20 cellular contexts compared by ENCODE assay signal in genomic region chr9:89864731-89865130, GRCh38.
DNase-seq lines count a peak whose midpoint lies in the region; ATAC-seq and TF ChIP-seq lines count a peak whose summit lies in the region.
"Had no signal": no experiment of that assay in that cellular context is flagged by ENCODE, and none has a peak within 500 bp of the region (broad histone marks: within the 10 kb centered on the region; RNA-seq: fewer than 3 reads in every experiment).

No MANE protein-coding gene starts in this region.

- peak; percentile 7 to 71 (median 50) for DNase-seq in NCI-H1417 (lab: John Stamatoyannopoulos, UW)
- no peak for DNase-seq in NCI-H1417 treated with DMSO at 0.1 percent for 48 hours (lab: John Stamatoyannopoulos, UW)
- DNase-seq in Peyer's patch: peak in 2 of 3 donors; percentile 11 to 15
- peak; percentile 29 for DNase-seq in myocyte (ENCODE audit: low read depth)
- DNase-seq in sigmoid colon: peak; percentile 32
- no peak for DNase-seq in NCI-H146 (lab: John Stamatoyannopoulos, UW)
- no peak for DNase-seq in HCEC 1CT
- DNase-seq: AML-193; CD4-positive, CD25-positive, alpha-beta regulatory T cell; DMS 273 treated with DMSO at 0.1 percent for 48 hours; DND-41; H9; NCI-H1105 treated with DMSO at 0.1 percent for 48 hours; NCI-H187 treated with DMSO at 0.1 percent for 48 hours; NCI-H446 treated with DMSO at 0.1 percent for 48 hours; Right ventricle myocardium superior had no signal

- ATAC-seq in HG02852 (IDR thresholded peaks at IDR 0.05; ENCODE audit: unreplicated experiment): no peak
- ATAC-seq: K562 had no signal

- no peak for TF ChIP-seq POLR2A in Peyer's patch (IDR thresholded peaks at IDR 0.05)
- TF ChIP-seq POLR2A in sigmoid colon (IDR thresholded peaks at IDR 0.05): no peak

- H3K4me3 ChIP-seq in Peyer's patch (no peak overlapping the region), sigmoid colon (no peak overlapping the region)
- H3K4me3 ChIP-seq: K562, SK-N-MC had no signal

- intact Hi-C loops in sigmoid colon (cut with DNase I): no loop called here

- TF ChIP-seq CTCF in Peyer's patch (IDR thresholded peaks at IDR 0.05): no peak
- no peak for TF ChIP-seq CTCF in sigmoid colon (IDR thresholded peaks at IDR 0.05)

- H3K27ac ChIP-seq in Peyer's patch (no peak overlapping the region), sigmoid colon (no peak overlapping the region)
- H3K27ac ChIP-seq: 22Rv1, SK-N-MC had no signal

- no peaks in the 10 kb centered on the region for H3K27me3 ChIP-seq in Peyer's patch
- no peaks in the 10 kb centered on the region for H3K27me3 ChIP-seq in sigmoid colon

- H3K4me1 ChIP-seq in Peyer's patch (no peaks in the 10 kb centered on the region), sigmoid colon (peaks cover 0 to 5% (median 0%) of the 10 kb centered on the region in 4 donors)

- 80 to 85% methylated on average over 4 of the region's 4 CpGs for WGBS in sigmoid colon, 2 donors

- H3K9me3 ChIP-seq in Peyer's patch: no peaks in the 10 kb centered on the region
- H3K9me3 ChIP-seq in sigmoid colon: no peaks in the 10 kb centered on the region

- no peaks in the 10 kb centered on the region for H3K36me3 ChIP-seq in Peyer's patch
- no peaks in the 10 kb centered on the region for H3K36me3 ChIP-seq in sigmoid colon

- no peak for TF ChIP-seq EP300 in sigmoid colon (IDR thresholded peaks at IDR 0.05)

Comparison
In these comparisons a context has a peak if more than half of its experiments do, and no peak if none do; other contexts are left out.
1. DNase-seq: peak in NCI-H1417 (3 of 3), Peyer's patch (2 of 3), myocyte (single experiment) and sigmoid colon (single experiment); none in NCI-H1417 treated with DMSO at 0.1 percent for 48 hours (single experiment), NCI-H146 (single experiment) and HCEC 1CT (single experiment).